Comparison of ENCODE assay signal across 22 cellular contexts in the genomic region with DNA sequence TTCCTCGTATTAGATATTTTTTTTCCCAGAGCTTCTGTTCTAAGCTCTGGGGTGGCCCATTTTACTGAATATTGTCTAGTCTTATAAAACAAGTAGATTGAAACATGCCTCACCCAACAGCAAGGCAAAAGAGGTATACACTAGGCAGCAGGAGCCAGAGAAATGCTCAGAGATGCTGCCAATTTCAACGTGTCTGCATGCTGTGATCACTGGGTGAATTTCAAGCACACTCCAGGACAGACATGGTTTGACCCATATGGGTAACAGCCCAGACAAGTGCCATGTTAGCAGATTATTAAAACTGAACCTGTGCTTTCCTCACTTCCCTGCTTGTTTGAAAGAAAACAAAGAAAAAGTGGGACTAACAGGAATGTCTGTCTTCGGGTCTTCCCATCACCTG.
"Had no signal": no experiment of that assay in that cellular context is flagged by ENCODE, and none has a peak within 500 bp of the region (broad histone marks: within the 10 kb centered on the region; RNA-seq: fewer than 3 reads in every experiment).

No MANE protein-coding gene starts in this region.

- ATAC-seq: activated CD8-positive, alpha-beta memory T cell treated with anti-CD3 and anti-CD28 coated beads, Interleukin-2, amount 10 ng/mL, durations not matched to agents 7 days and 5 days had no signal

- DNase-seq: activated B cell treated with CpG ODN at 0.5 μM for 24 hours; activated CD4-positive, alpha-beta T cell treated with anti-CD3 and anti-CD28 coated beads for 1 hour; activated CD4-positive, alpha-beta T cell treated with anti-CD3 and anti-CD28 coated beads, Interleukin-2, amount 50 U/mL, for 48 hours; activated CD8-positive, alpha-beta memory T cell treated with anti-CD3 and anti-CD28 coated beads, Interleukin-2, amount 10 ng/mL, durations not matched to agents 7 days and 5 days; activated effector memory CD4-positive, alpha-beta T cell treated with Interleukin-2 at 50 U/mL for 16 hours; activated naive CD4-positive, alpha-beta T cell; activated T-cell treated with anti-CD3 and anti-CD28 coated beads, Interleukin-2, amount 50 U/mL, for 24 hours; aorta; central memory CD4-positive, alpha-beta T cell; Kasumi-1; NCI-H1048; NCI-H146; NCI-H187 treated with DMSO at 0.1 percent for 48 hours; NCI-H2171; NCI-H2227 treated with DMSO at 0.1 percent for 48 hours; NCI-H446 treated with DMSO at 0.1 percent for 48 hours; NCI-H524 treated with DMSO at 0.1 percent for 48 hours; SHP77 had no signal

- H3K27me3 Mint-ChIP-seq: activated B cell treated with CpG ODN at 0.5 μM for 24 hours; activated CD4-positive, alpha-beta T cell treated with anti-CD3 and anti-CD28 coated beads, Interleukin-2, amount 10 ng/mL, durations not matched to agents 24 days and 14 days; activated CD8-positive, alpha-beta memory T cell treated with anti-CD3 and anti-CD28 coated beads, Interleukin-2, amount 10 ng/mL, durations not matched to agents 7 days and 5 days; activated naive CD4-positive, alpha-beta T cell treated with anti-CD3 and anti-CD28 coated beads, Interleukin-2, amount 50 U/mL, for 24 hours; activated T-cell treated with anti-CD3 and anti-CD28 coated beads, Interleukin-2, amount 50 U/mL, for 24 hours had no signal

- H3K4me1 Mint-ChIP-seq: activated B cell treated with CpG ODN at 0.5 μM for 24 hours; activated naive CD4-positive, alpha-beta T cell treated with anti-CD3 and anti-CD28 coated beads, Interleukin-2, amount 50 U/mL, for 24 hours had no signal

- H3K9me3 Mint-ChIP-seq: activated B cell treated with CpG ODN at 0.5 μM for 24 hours; activated CD4-positive, alpha-beta T cell treated with anti-CD3 and anti-CD28 coated beads, Interleukin-2, amount 10 ng/mL, durations not matched to agents 24 days and 14 days; activated naive CD4-positive, alpha-beta T cell treated with anti-CD3 and anti-CD28 coated beads, Interleukin-2, amount 50 U/mL, for 24 hours; activated T-cell treated with anti-CD3 and anti-CD28 coated beads, Interleukin-2, amount 50 U/mL, for 24 hours; activated T-helper 1 cell treated with anti-CD3 and anti-CD28 coated beads, Interleukin-12 subunit alpha, Interleukin-12 subunit beta, Interleukin-2, Interleukin-4 antibody, amounts not matched to agents 30 ng/mL and 10 ng/mL and 1 ng/mL, durations not matched to agents 14 hours and 24 hours and 36 hours; T-helper 1 cell treated with Interleukin-12 subunit alpha and Interleukin-12 subunit beta and Interleukin-4 antibody, amounts not matched to agents 30 μg/mL and 1 μg/mL, for 36 hours had no signal

- H3K4me3 Mint-ChIP-seq: activated B cell treated with CpG ODN at 0.5 μM for 24 hours; activated CD4-positive, alpha-beta T cell treated with anti-CD3 and anti-CD28 coated beads, Interleukin-2, amount 10 ng/mL, durations not matched to agents 24 days and 14 days; activated CD8-positive, alpha-beta memory T cell treated with anti-CD3 and anti-CD28 coated beads, Interleukin-2, amount 10 ng/mL, durations not matched to agents 7 days and 5 days; activated naive CD4-positive, alpha-beta T cell treated with anti-CD3 and anti-CD28 coated beads, Interleukin-2, amount 50 U/mL, for 24 hours; activated T-cell treated with anti-CD3 and anti-CD28 coated beads, Interleukin-2, amount 50 U/mL, for 24 hours; activated T-helper 1 cell treated with anti-CD3 and anti-CD28 coated beads, Interleukin-12 subunit alpha, Interleukin-12 subunit beta, Interleukin-2, Interleukin-4 antibody, amounts not matched to agents 30 ng/mL and 10 ng/mL and 1 ng/mL, durations not matched to agents 14 hours and 24 hours and 36 hours; T-helper 1 cell treated with Interleukin-12 subunit alpha and Interleukin-12 subunit beta and Interleukin-4 antibody, amounts not matched to agents 30 μg/mL and 1 μg/mL, for 36 hours had no signal

- H3K27ac Mint-ChIP-seq: activated B cell treated with CpG ODN at 0.5 μM for 24 hours; activated CD4-positive, alpha-beta T cell treated with anti-CD3 and anti-CD28 coated beads, Interleukin-2, amount 10 ng/mL, durations not matched to agents 24 days and 14 days; activated CD8-positive, alpha-beta memory T cell treated with anti-CD3 and anti-CD28 coated beads, Interleukin-2, amount 10 ng/mL, durations not matched to agents 7 days and 5 days; activated T-cell treated with anti-CD3 and anti-CD28 coated beads, Interleukin-2, amount 50 U/mL, for 24 hours; activated T-helper 1 cell treated with anti-CD3 and anti-CD28 coated beads, Interleukin-12 subunit alpha, Interleukin-12 subunit beta, Interleukin-2, Interleukin-4 antibody, amounts not matched to agents 30 ng/mL and 10 ng/mL and 1 ng/mL, durations not matched to agents 14 hours and 24 hours and 36 hours; T-helper 1 cell treated with Interleukin-12 subunit alpha and Interleukin-12 subunit beta and Interleukin-4 antibody, amounts not matched to agents 30 μg/mL and 1 μg/mL, for 36 hours had no signal
